Comparison of ENCODE assay signal across 22 cellular contexts in genomic region chr12:110921262-110921661, GRCh38. TPM values are rescaled to one million over a fixed set of nuclear protein-coding genes. Genes with fewer than 3 reads are reported as not detected.
A peak's percentile ranks its signal among the peaks of the same experiment; 100 is the strongest.
DNase-seq lines count a peak whose midpoint lies in the region; ATAC-seq and TF ChIP-seq lines count a peak whose summit lies in the region.
"Had no signal": no experiment of that assay in that cellular context is flagged by ENCODE, and none has a peak within 500 bp of the region (broad histone marks: within the 10 kb centered on the region; RNA-seq: fewer than 3 reads in every experiment).

No MANE protein-coding gene starts in this region.

- DNase-seq in left ventricle myocardium inferior (no peak), Right ventricle myocardium inferior (ENCODE audit: missing footprints) (no peak), RWPE2 (ENCODE audit: low spot score) (no peak), fibroblast of the aortic adventitia (ENCODE audit: low read depth) (peak; percentile 37), smooth muscle cell of the brain vasculature (ENCODE audit: low read depth, low spot score) (peak; percentile 65), prostate gland (ENCODE audit: low spot score) (no peak), NCI-H2029 treated with DMSO at 0.1 percent for 48 hours (lab: John Stamatoyannopoulos, UW) (no peak), SK-N-DZ (ENCODE audit: low spot score) (no peak)
- DNase-seq: activated CD4-positive, alpha-beta T cell treated with anti-CD3 and anti-CD28 coated beads, Interleukin-2, amount 10 ng/mL, durations not matched to agents 24 days and 14 days; activated naive CD8-positive, alpha-beta T cell treated with anti-CD3 and anti-CD28 coated beads, Interleukin-2, amount 10 ng/mL, durations not matched to agents 7 days and 5 days; activated T-cell treated with anti-CD3 and anti-CD28 coated beads, Interleukin-2, amount 50 U/mL, for 1 hour; cortex of kidney; NCI-H2081 treated with DMSO at 0.1 percent for 48 hours; NCI-H774; sigmoid colon; transverse colon had no signal

- WGBS in prostate gland = 79% methylated on average over 10 of the region's 10 CpGs

- peak overlapping the region; percentile 71 for H3K4me3 ChIP-seq in left ventricle myocardium inferior
- no peak overlapping the region for H3K4me3 ChIP-seq in RWPE2 (ENCODE audit: severe bottlenecking)
- H3K4me3 ChIP-seq in fibroblast of the aortic adventitia (ENCODE audit: low read depth, low read length) = no peak overlapping the region
- H3K4me3 ChIP-seq in prostate gland = no peak overlapping the region
- H3K4me3 ChIP-seq: sigmoid colon, transverse colon had no signal

- ATAC-seq in Right ventricle myocardium inferior (no peak), RWPE2 (ENCODE audit: low read depth) (peak; percentile 31; the same call in 1 of the 3 replicates)
- ATAC-seq: stimulated activated memory B cell treated with anti-CD40 and anti-IgM and Interleukin-4, amounts not matched to agents 10 μg/mL and 1 μg/mL and 100 μg/mL, for 72 hours had no signal

- H3K36me3 ChIP-seq in left ventricle myocardium inferior = peaks cover 32% of the 10 kb centered on the region
- H3K36me3 ChIP-seq in RWPE2 (ENCODE audit: low read depth) = no peaks in the 10 kb centered on the region
- H3K36me3 ChIP-seq in prostate gland = no peaks in the 10 kb centered on the region
- H3K36me3 ChIP-seq: sigmoid colon, transverse colon had no signal

- TF ChIP-seq POLR2A in prostate gland (IDR thresholded peaks at IDR 0.05) = no peak

- TF ChIP-seq CTCF in left ventricle myocardium inferior (IDR thresholded peaks at IDR 0.05; ENCODE audit: borderline replicate concordance) = no peak
- no peak for TF ChIP-seq CTCF in RWPE2 (IDR thresholded peaks at IDR 0.05; ENCODE audit: poor library complexity, severe bottlenecking)
- TF ChIP-seq CTCF in fibroblast of the aortic adventitia (IDR thresholded peaks at IDR 0.05; ENCODE audit: insufficient read depth, low read length) = no peak
- TF ChIP-seq CTCF in prostate gland (IDR thresholded peaks at IDR 0.05) = no peak

- peak overlapping the region; percentile 87 for H3K27ac ChIP-seq in left ventricle myocardium inferior (replicated peaks)
- peak overlapping the region; percentile 96 for H3K27ac ChIP-seq in RWPE2 (ENCODE audit: poor library complexity, severe bottlenecking)
- no peak overlapping the region for H3K27ac ChIP-seq in prostate gland
- H3K27ac ChIP-seq: epithelial cell of prostate, sigmoid colon, transverse colon had no signal

- peaks cover 17% of the 10 kb centered on the region for H3K4me1 ChIP-seq in left ventricle myocardium inferior
- H3K4me1 ChIP-seq in RWPE2 (ENCODE audit: insufficient read depth, poor library complexity, severe bottlenecking) = peaks cover 24% of the 10 kb centered on the region
- no peaks in the 10 kb centered on the region for H3K4me1 ChIP-seq in prostate gland (replicated peaks)
- H3K4me1 ChIP-seq: sigmoid colon, transverse colon had no signal

- intact Hi-C loops in left ventricle myocardium inferior (cut with micrococcal nuclease) (no loop called here), Right ventricle myocardium inferior (cut with DNase I) (no loop called here), prostate gland (cut with DNase I) (no loop called here)

- H3K27me3 ChIP-seq in left ventricle myocardium inferior (ENCODE audit: low read depth) = peaks cover 39% of the 10 kb centered on the region
- no peaks in the 10 kb centered on the region for H3K27me3 ChIP-seq in RWPE2 (ENCODE audit: insufficient read depth, poor library complexity, severe bottlenecking)
- H3K27me3 ChIP-seq in prostate gland (replicated peaks; ENCODE audit: insufficient read depth) = no peaks in the 10 kb centered on the region

- H3K9me3 ChIP-seq in left ventricle myocardium inferior (replicated peaks) = no peaks in the 10 kb centered on the region
- H3K9me3 ChIP-seq in RWPE2 (ENCODE audit: severe bottlenecking) = no peaks in the 10 kb centered on the region
- H3K9me3 ChIP-seq in prostate gland = no peaks in the 10 kb centered on the region
- H3K9me3 ChIP-seq: sigmoid colon, transverse colon had no signal

RNA-seq across cellular contexts. Expression of gene MYL2, which starts 0.9 kb away (rescaled TPM):
- 33,375 TPM for total RNA-seq in left ventricle myocardium inferior
- 17,347 TPM for total RNA-seq in Right ventricle myocardium inferior
- total RNA-seq in fibroblast of the aortic adventitia (ENCODE audit: low replicate concordance) = not detected in 2 replicates
- total RNA-seq in prostate gland = 10 to 100 TPM in 1 of 2 donors, not detected in 1; 39.5 TPM
- polyA plus RNA-seq in SK-N-DZ (2014; cell fraction: cytosol; rRNA removed) = not detected in 2 replicates
- polyA plus RNA-seq in SK-N-DZ (2014; cell fraction: nucleus; rRNA removed) = not detected in 2 replicates
- total RNA-seq: activated CD4-positive, alpha-beta T cell treated with anti-CD3 and anti-CD28 coated beads, Interleukin-2, amount 10 ng/mL, durations not matched to agents 24 days and 14 days; activated naive CD8-positive, alpha-beta T cell treated with anti-CD3 and anti-CD28 coated beads, Interleukin-2, amount 10 ng/mL, durations not matched to agents 7 days and 5 days; HT-29; neural crest cell; sigmoid colon; T-helper 2 cell treated with Interferon-gamma antibody and Interleukin-4, amounts not matched to agents 100 ng/mL and 5 ng/mL, for 36 hours had no signal
- polyA plus RNA-seq: AG04450 had no signal

Comparison
In these comparisons a context has a peak if more than half of its experiments do, and no peak if none do; other contexts are left out.
1. DNase-seq: peak in fibroblast of the aortic adventitia (single experiment) and smooth muscle cell of the brain vasculature (single experiment); none in left ventricle myocardium inferior (single experiment), Right ventricle myocardium inferior (single experiment), RWPE2 (single experiment), prostate gland (single experiment), NCI-H2029 treated with DMSO at 0.1 percent for 48 hours (single experiment) and SK-N-DZ (single experiment).
2. H3K27ac ChIP-seq: peak in left ventricle myocardium inferior (single experiment) and RWPE2 (single experiment); none in prostate gland (0 of 2).
3. RNA of gene MYL2, which starts 0.9 kb away (total RNA-seq): 33,375 TPM in left ventricle myocardium inferior (single experiment) and 17,347 TPM in Right ventricle myocardium inferior (single experiment); 39.5 TPM in prostate gland and not detected in fibroblast of the aortic adventitia; every median in the first group is over 100 times any median in the second.